21 cellular contexts compared by ENCODE assay signal in the genomic region with DNA sequence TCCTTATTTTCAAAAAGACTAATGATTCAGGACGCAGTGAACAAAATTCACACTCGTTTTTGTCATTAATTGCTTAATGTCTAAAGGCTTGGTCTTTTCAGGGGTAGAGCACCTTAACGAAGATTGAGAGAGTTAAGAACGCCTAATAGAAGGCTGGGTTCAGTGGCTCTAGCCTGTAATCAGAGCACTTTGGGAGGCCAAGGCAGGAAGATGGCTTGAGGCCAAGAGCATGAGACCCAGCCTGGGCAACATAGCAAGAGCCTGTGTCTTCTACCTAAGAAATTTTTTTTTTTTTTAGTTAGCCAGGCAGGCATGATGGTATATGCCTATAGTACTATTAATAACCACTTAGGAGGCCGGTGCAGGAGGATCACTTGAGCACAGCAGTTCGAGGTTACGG.
"Had no signal": no experiment of that assay in that cellular context is flagged by ENCODE, and none has a peak within 500 bp of the region (broad histone marks: within the 10 kb centered on the region; RNA-seq: fewer than 3 reads in every experiment).

No MANE protein-coding gene starts in this region.

- H3K4me2 ChIP-seq: SK-N-SH had no signal

- H3K9me3 Mint-ChIP-seq: IgD-negative memory B cell had no signal

- DNase-seq: KBM-7, NCI-H1092 treated with DMSO at 0.1 percent for 48 hours, NCI-H1436, NCI-H187, NCI-H2029, NCI-H2081 treated with DMSO at 0.1 percent for 48 hours, NCI-H2171, NCI-H226, NCI-H446, NCI-H510A, NCI-H524 treated with DMSO at 0.1 percent for 48 hours, NCI-H69, NCI-H774, SHP77, SK-N-SH, SW 1271 had no signal

- H3K9me3 ChIP-seq: SK-N-SH had no signal

- H3K4me3 Mint-ChIP-seq: IgD-negative memory B cell had no signal

- H3K27me3 Mint-ChIP-seq: IgD-negative memory B cell had no signal

- H3K9ac ChIP-seq: SK-N-SH had no signal

- H3K27ac ChIP-seq: HL-60, RWPE1 had no signal

- FAIRE-seq: HTR-8/SVneo had no signal

- ATAC-seq: Panc1 had no signal
